25 cellular contexts compared by ENCODE assay signal in genomic region chr12:105256011-105256410, GRCh38. TPM values are rescaled to one million over a fixed set of nuclear protein-coding genes. Genes with fewer than 3 reads are reported as not detected.
DNase-seq lines count a peak whose midpoint lies in the region; ATAC-seq, FAIRE-seq and TF ChIP-seq lines count a peak whose summit lies in the region.
"Had no signal": no experiment of that assay in that cellular context is flagged by ENCODE, and none has a peak within 500 bp of the region (broad histone marks: within the 10 kb centered on the region; RNA-seq: fewer than 3 reads in every experiment).

No MANE protein-coding gene starts in this region.

- H3K36me3 Mint-ChIP-seq in activated T-helper 2 cell treated with anti-CD3 and anti-CD28 coated beads, Interferon-gamma antibody, Interleukin-2, Interleukin-4, amounts not matched to agents 10 μg/mL and 5 μg/mL and 100 μg/mL, durations not matched to agents 14 hours and 24 hours and 36 hours (ENCODE audit: low read depth), result peaks cover 15% of the 10 kb centered on the region
- H3K36me3 Mint-ChIP-seq: activated naive CD8-positive, alpha-beta T cell; CD14-positive monocyte; IgD-negative memory B cell had no signal

- FAIRE-seq in A549 (lab: Jason Lieb, UNC), result no peak
- FAIRE-seq: A204.1, D721Med, H1, TTC549 had no signal

- intact Hi-C loops in activated T-helper 2 cell treated with anti-CD3 and anti-CD28 coated beads, Interferon-gamma antibody, Interleukin-2, Interleukin-4, amounts not matched to agents 10 μg/mL and 5 μg/mL and 100 μg/mL, durations not matched to agents 14 hours and 24 hours and 36 hours (cut with micrococcal nuclease), result no loop called here

- H3K4me1 Mint-ChIP-seq in activated T-helper 2 cell treated with anti-CD3 and anti-CD28 coated beads, Interferon-gamma antibody, Interleukin-2, Interleukin-4, amounts not matched to agents 10 μg/mL and 5 μg/mL and 100 μg/mL, durations not matched to agents 14 hours and 24 hours and 36 hours (ENCODE audit: low read depth), result peaks cover 15% of the 10 kb centered on the region
- H3K4me1 Mint-ChIP-seq: CD14-positive monocyte, endodermal cell had no signal

- no peak for TF ChIP-seq RAD21 in A549 (conservative IDR thresholded peaks at IDR 0.05 in 1 of 2, IDR thresholded peaks at IDR 0.05 in 1 of 2)

- TF ChIP-seq POLR2A in A549 (IDR thresholded peaks at IDR 0.05; ENCODE audit: low read length), result no peak

- H3K27ac ChIP-seq in A549, result peak overlapping the region; percentile 29 to 49; a peak in 4 of 6 replicates
- H3K27ac ChIP-seq: colonic mucosa, transverse colon had no signal

- peak overlapping the region; percentile 5 for H3K27ac Mint-ChIP-seq in activated T-helper 2 cell treated with anti-CD3 and anti-CD28 coated beads, Interferon-gamma antibody, Interleukin-2, Interleukin-4, amounts not matched to agents 10 μg/mL and 5 μg/mL and 100 μg/mL, durations not matched to agents 14 hours and 24 hours and 36 hours
- H3K27ac Mint-ChIP-seq: activated CD4-positive, alpha-beta T cell treated with anti-CD3 and anti-CD28 coated beads, Interleukin-2, amount 10 ng/mL, durations not matched to agents 24 days and 14 days; activated naive CD8-positive, alpha-beta T cell; CD14-positive monocyte; endodermal cell; IgD-negative memory B cell; memory B cell; stimulated activated naive CD8-positive, alpha-beta T cell treated with anti-CD3 and anti-CD28 coated beads, Interleukin-15, amount 100 ng/mL, for 72 hours had no signal

- CTCF ChIA-PET in A549 (lab: Yijun Ruan, JAX), result interaction anchor here (1.1 to 1.5 kb wide), 2 partner anchors 21 to 33 kb away, joined by 3 to 5 read pairs; no protein-coding TSS in a partner anchor

- POLR2A ChIA-PET in A549 (lab: Yijun Ruan, JAX), result no interaction called here

- peaks cover 4% of the 10 kb centered on the region for H3K9me3 Mint-ChIP-seq in activated T-helper 2 cell treated with anti-CD3 and anti-CD28 coated beads, Interferon-gamma antibody, Interleukin-2, Interleukin-4, amounts not matched to agents 10 μg/mL and 5 μg/mL and 100 μg/mL, durations not matched to agents 14 hours and 24 hours and 36 hours
- H3K9me3 Mint-ChIP-seq: activated CD4-positive, alpha-beta T cell treated with anti-CD3 and anti-CD28 coated beads, Interleukin-2, amount 10 ng/mL, durations not matched to agents 24 days and 14 days; endodermal cell; stimulated activated naive CD8-positive, alpha-beta T cell treated with anti-CD3 and anti-CD28 coated beads, Interleukin-15, amount 100 ng/mL, for 72 hours had no signal

- no peak for TF ChIP-seq CTCF in A549 (IDR thresholded peaks at IDR 0.05)

- DNase-seq in A549 (ENCODE audit: low read depth in 1 of 2, low spot score in 1 of 2), result no peak
- peak; percentile 37 for DNase-seq in M059J (ENCODE audit: low read depth)
- DNase-seq in activated T-helper 2 cell treated with anti-CD3 and anti-CD28 coated beads, Interferon-gamma antibody, Interleukin-2, Interleukin-4, amounts not matched to agents 10 μg/mL and 5 μg/mL and 100 μg/mL, durations not matched to agents 14 hours and 24 hours and 36 hours (ENCODE audit: low spot score), result no peak
- DNase-seq in kidney glomerular epithelial cell (lab: John Stamatoyannopoulos, UW), result peak; percentile 18
- no peak for DNase-seq in amygdala (lab: John Stamatoyannopoulos, UW)
- no peak for DNase-seq in UCSD-AML1 (lab: John Stamatoyannopoulos, UW; ENCODE audit: unreplicated experiment)
- DNase-seq in dermis blood vessel endothelial cell, result no peak
- DNase-seq in T-helper 1 cell, result no peak
- DNase-seq: activated CD4-positive, alpha-beta T cell treated with anti-CD3 and anti-CD28 coated beads, Interleukin-2, amount 10 ng/mL, durations not matched to agents 24 days and 14 days; colonic mucosa; MG63; NCI-H1417; NCI-H524 treated with DMSO at 0.1 percent for 48 hours; nucleus accumbens; stimulated activated naive CD8-positive, alpha-beta T cell treated with anti-CD3 and anti-CD28 coated beads, Interleukin-15, amount 100 ng/mL, for 72 hours; transverse colon had no signal

- no peak overlapping the region for H3K4me3 Mint-ChIP-seq in activated T-helper 2 cell treated with anti-CD3 and anti-CD28 coated beads, Interferon-gamma antibody, Interleukin-2, Interleukin-4, amounts not matched to agents 10 μg/mL and 5 μg/mL and 100 μg/mL, durations not matched to agents 14 hours and 24 hours and 36 hours (ENCODE audit: low read depth)
- H3K4me3 Mint-ChIP-seq: activated CD4-positive, alpha-beta T cell treated with anti-CD3 and anti-CD28 coated beads, Interleukin-2, amount 10 ng/mL, durations not matched to agents 24 days and 14 days; activated naive CD8-positive, alpha-beta T cell; CD14-positive monocyte; endodermal cell; IgD-negative memory B cell; memory B cell; stimulated activated naive CD8-positive, alpha-beta T cell treated with anti-CD3 and anti-CD28 coated beads, Interleukin-15, amount 100 ng/mL, for 72 hours had no signal

- no peaks in the 10 kb centered on the region for H3K27me3 Mint-ChIP-seq in activated T-helper 2 cell treated with anti-CD3 and anti-CD28 coated beads, Interferon-gamma antibody, Interleukin-2, Interleukin-4, amounts not matched to agents 10 μg/mL and 5 μg/mL and 100 μg/mL, durations not matched to agents 14 hours and 24 hours and 36 hours (ENCODE audit: low read depth)
- H3K27me3 Mint-ChIP-seq: IgD-negative memory B cell; memory B cell; stimulated activated naive CD8-positive, alpha-beta T cell treated with anti-CD3 and anti-CD28 coated beads, Interleukin-15, amount 100 ng/mL, for 72 hours had no signal

- no peaks in the 10 kb centered on the region for H3K9me3 ChIP-seq in A549
- H3K9me3 ChIP-seq: colonic mucosa, MG63, transverse colon had no signal

- no peak overlapping the region for H3K4me2 ChIP-seq in A549

- 59% methylated on average over 2 of the region's 2 CpGs for WGBS in A549 (ENCODE audit: missing lambda C conversion rate)

- H3K4me3 ChIP-seq in A549, result no peak overlapping the region
- H3K4me3 ChIP-seq: colonic mucosa, MG63, transverse colon had no signal

- peaks cover 44% of the 10 kb centered on the region for H3K4me1 ChIP-seq in A549
- H3K4me1 ChIP-seq: colonic mucosa, transverse colon had no signal

- ATAC-seq in A549, result no peak
- ATAC-seq: stimulated activated naive CD8-positive, alpha-beta T cell treated with anti-CD3 and anti-CD28 coated beads, Interleukin-15, amount 100 ng/mL, for 72 hours had no signal

- no peak for TF ChIP-seq EP300 in A549 (IDR thresholded peaks at IDR 0.05)

TF ChIP-seq in A549, 52 proteins besides CTCF, POLR2A, EP300 and RAD21 (continues in another document):
- TF ChIP-seq BCL3 (IDR thresholded peaks at IDR 0.05), result no peak
- no peak for TF ChIP-seq USF2 (IDR thresholded peaks at IDR 0.05)
- no peak for TF ChIP-seq RFX5 (IDR thresholded peaks at IDR 0.05)
- no peak for TF ChIP-seq JUN (IDR thresholded peaks at IDR 0.05)
- TF ChIP-seq CBX2 (IDR thresholded peaks at IDR 0.05; ENCODE audit: borderline replicate concordance, low read depth), result no peak
- TF ChIP-seq RARB (CRISPR knock-in tag; IDR thresholded peaks at IDR 0.05), result no peak
- TF ChIP-seq POLR2AphosphoS2 (conservative IDR thresholded peaks at IDR 0.05; ENCODE audit: low read length), result no peak
- TF ChIP-seq ZFP36 (IDR thresholded peaks at IDR 0.05; ENCODE audit: borderline replicate concordance, partially characterized antibody), result no peak
- TF ChIP-seq ELK1 (IDR thresholded peaks at IDR 0.05; ENCODE audit: low read depth, low read length), result no peak
- TF ChIP-seq ZSCAN20 (CRISPR knock-in tag; IDR thresholded peaks at IDR 0.05), result no peak

RNA-seq across cellular contexts. Expression of gene APPL2, which starts 20.0 kb away (rescaled TPM):
- polyA plus RNA-seq in A549 (2011; rRNA removed) (48.1 and 62.6 TPM in 2 replicates), A549 (2017; fragmentation: RNase III; extraction: RNeasy Plus Mini Kit Qiagen cat#74134 plus additional on column Dnase treatment) (21.7 to 25.8 TPM (median 24.1 TPM) in 3 replicates)
- polyA plus RNA-seq in A549 (2012; cell fraction: cytosol; rRNA removed), result 19.2 and 22.1 TPM in 2 replicates
- 15.7 and 23.0 TPM in 2 replicates for polyA plus RNA-seq in A549 (2012; cell fraction: nucleus; rRNA removed)
- polyA minus RNA-seq in A549 (2011; rRNA and poly(A)+ RNA removed), result 34.5 and 37.0 TPM in 2 replicates
- total RNA-seq in M059J (2014; rRNA removed; shearing (Covaris generic)), result 21.4 and 41.3 TPM in 2 replicates
- 28.8 and 30.4 TPM in 2 replicates for total RNA-seq in activated T-helper 2 cell treated with anti-CD3 and anti-CD28 coated beads, Interferon-gamma antibody, Interleukin-2, Interleukin-4, amounts not matched to agents 10 μg/mL and 5 μg/mL and 100 μg/mL, durations not matched to agents 14 hours and 24 hours and 36 hours
- total RNA-seq in dermis blood vessel endothelial cell, result 21.4 and 22.1 TPM in 2 replicates

Comparison
In these comparisons a context has a peak if more than half of its experiments do, and no peak if none do; other contexts are left out.
1. DNase-seq: peak in M059J (single experiment) and kidney glomerular epithelial cell (single experiment); none in A549 (0 of 2), activated T-helper 2 cell treated with anti-CD3 and anti-CD28 coated beads, Interferon-gamma antibody, Interleukin-2, Interleukin-4, amounts not matched to agents 10 μg/mL and 5 μg/mL and 100 μg/mL, durations not matched to agents 14 hours and 24 hours and 36 hours (single experiment), amygdala (0 of 56), UCSD-AML1 (single experiment), dermis blood vessel endothelial cell (single experiment) and T-helper 1 cell (0 of 5).